ENCODE assay signal across 1 cellular context in genomic region chr2:55047677-55048299, GRCh38.
A peak's percentile ranks its signal among the peaks of the same experiment; 100 is the strongest.
TF ChIP-seq lines count a peak whose summit lies in the region.

No MANE protein-coding gene starts in this region.

TF ChIP-seq in HepG2, 621 proteins besides CTCF, POLR2A, EP300 and RAD21 (continued from another document and continues in another):
- TF ChIP-seq ZNF646 (CRISPR knock-in tag; IDR thresholded peaks at IDR 0.05) (no peak), USF2 (IDR thresholded peaks at IDR 0.05; ENCODE audit: low read depth, low read length) (no peak), USF2 (CRISPR knock-in tag; IDR thresholded peaks at IDR 0.05; ENCODE audit: borderline replicate concordance) (no peak), HIC2 (CRISPR knock-in tag; IDR thresholded peaks at IDR 0.05; ENCODE audit: low read depth) (peak; percentile 70), POGK (CRISPR knock-in tag; conservative IDR thresholded peaks at IDR 0.05) (no peak), GMEB1 (CRISPR knock-in tag; IDR thresholded peaks at IDR 0.05; ENCODE audit: borderline replicate concordance) (no peak), ZNF747 (CRISPR knock-in tag; IDR thresholded peaks at IDR 0.05; ENCODE audit: borderline replicate concordance) (no peak), ZNF326 (CRISPR knock-in tag; IDR thresholded peaks at IDR 0.05; ENCODE audit: borderline replicate concordance) (no peak), SP4 (CRISPR knock-in tag; IDR thresholded peaks at IDR 0.05) (no peak), TFAP4 (IDR thresholded peaks at IDR 0.05; ENCODE audit: borderline replicate concordance, low read depth) (no peak), ZHX1 (CRISPR knock-in tag; IDR thresholded peaks at IDR 0.05; ENCODE audit: low read depth) (no peak), CBX5 (CRISPR knock-in tag; IDR thresholded peaks at IDR 0.05; ENCODE audit: borderline replicate concordance) (no peak), TCF7L2 (IDR thresholded peaks at IDR 0.05; ENCODE audit: low read depth, low read length) (no peak), THAP8 (CRISPR knock-in tag; IDR thresholded peaks at IDR 0.05; ENCODE audit: borderline replicate concordance) (no peak), MLXIP (CRISPR knock-in tag; IDR thresholded peaks at IDR 0.05; ENCODE audit: borderline replicate concordance) (no peak), NKX3-1 (CRISPR knock-in tag; IDR thresholded peaks at IDR 0.05) (no peak), IRF2 (CRISPR knock-in tag; IDR thresholded peaks at IDR 0.05) (0 out of 2 replicates have a peak, but pooled peaks have one; percentile 33), RFX3 (CRISPR knock-in tag; IDR thresholded peaks at IDR 0.05) (no peak), ZKSCAN8 (CRISPR knock-in tag; IDR thresholded peaks at IDR 0.05; ENCODE audit: borderline replicate concordance) (no peak), ZNF615 (CRISPR knock-in tag; IDR thresholded peaks at IDR 0.05; ENCODE audit: borderline replicate concordance) (no peak), POGZ (CRISPR knock-in tag; IDR thresholded peaks at IDR 0.05) (no peak), ZNF530 (CRISPR knock-in tag; IDR thresholded peaks at IDR 0.05; ENCODE audit: low read depth) (no peak), PHF21A (CRISPR knock-in tag; IDR thresholded peaks at IDR 0.05) (0 out of 2 replicates have a peak, but pooled peaks have one; percentile 31), REL (CRISPR knock-in tag; conservative IDR thresholded peaks at IDR 0.05) (no peak), NCOA2 (CRISPR knock-in tag; IDR thresholded peaks at IDR 0.05) (no peak), KLF12 (CRISPR knock-in tag; IDR thresholded peaks at IDR 0.05; ENCODE audit: borderline replicate concordance) (no peak), MED1 (CRISPR knock-in tag; IDR thresholded peaks at IDR 0.05) (no peak), AHR (CRISPR knock-in tag; IDR thresholded peaks at IDR 0.05) (no peak), KDM2A (CRISPR knock-in tag; IDR thresholded peaks at IDR 0.05; ENCODE audit: borderline replicate concordance, low read depth) (no peak; the same call in 1 of the 2 replicates), ZNF740 (CRISPR knock-in tag; IDR thresholded peaks at IDR 0.05) (no peak), ZSCAN9 (CRISPR knock-in tag; IDR thresholded peaks at IDR 0.05; ENCODE audit: borderline replicate concordance) (0 out of 2 replicates have a peak, but pooled peaks have one; percentile 24), ELF4 (CRISPR knock-in tag; IDR thresholded peaks at IDR 0.05; ENCODE audit: borderline replicate concordance) (no peak), ZBTB3 (CRISPR knock-in tag; IDR thresholded peaks at IDR 0.05; ENCODE audit: borderline replicate concordance, low read depth) (no peak), ZNF432 (CRISPR knock-in tag; IDR thresholded peaks at IDR 0.05; ENCODE audit: borderline replicate concordance) (no peak), NBN (conservative IDR thresholded peaks at IDR 0.05) (no peak), CREM (IDR thresholded peaks at IDR 0.05) (0 out of 2 replicates have a peak, but pooled peaks have one; percentile 15), CREM (CRISPR knock-in tag; IDR thresholded peaks at IDR 0.05) (no peak), FOXC1 (CRISPR knock-in tag; IDR thresholded peaks at IDR 0.05; ENCODE audit: borderline replicate concordance) (no peak)
